Comparison of ENCODE assay signal across 15 cellular contexts in genomic region chr1:116808476-116809180, GRCh38. TPM values are rescaled to one million over a fixed set of nuclear protein-coding genes. Genes with fewer than 3 reads are reported as not detected.
DNase-seq lines count a peak whose midpoint lies in the region; ATAC-seq lines count a peak whose summit lies in the region.
"Had no signal": no experiment of that assay in that cellular context is flagged by ENCODE, and none has a peak within 500 bp of the region (broad histone marks: within the 10 kb centered on the region; RNA-seq: fewer than 3 reads in every experiment).

No MANE protein-coding gene starts in this region.

- peak; percentile 36 for DNase-seq in NK-92 treated with Interleukin-12 subunit alpha and Interleukin-12 subunit beta, amount 100 ng/mL, for 24 hours (lab: John Stamatoyannopoulos, UW)
- no peak for DNase-seq in NK-92 (lab: John Stamatoyannopoulos, UW; ENCODE audit: unreplicated experiment)
- DNase-seq in activated T-cell treated with anti-CD3 and anti-CD28 coated beads, Interleukin-2, amount 50 U/mL, for 4 hours, result no peak
- DNase-seq in effector memory CD8-positive, alpha-beta T cell, result peak; percentile 16 to 39 (median 23)
- no peak for DNase-seq in stimulated activated naive CD8-positive, alpha-beta T cell treated with anti-CD3 and anti-CD28 coated beads, Interleukin-15, amount 100 ng/mL, for 72 hours
- no peak for DNase-seq in NCI-H1436 treated with DMSO at 0.1 percent for 48 hours (lab: John Stamatoyannopoulos, UW)
- no peak for DNase-seq in retina
- DNase-seq: 8988T, cortex of kidney, kidney, NCI-H226 had no signal

- peak overlapping the region; percentile 75 for H3K4me3 Mint-ChIP-seq in activated T-cell treated with anti-CD3 and anti-CD28 coated beads, Interleukin-2, amount 50 U/mL, for 4 hours
- peak overlapping the region; percentile 75 to 87 for H3K4me3 Mint-ChIP-seq in effector memory CD8-positive, alpha-beta T cell
- peak overlapping the region; percentile 80 to 86 for H3K4me3 Mint-ChIP-seq in stimulated activated naive CD8-positive, alpha-beta T cell treated with anti-CD3 and anti-CD28 coated beads, Interleukin-15, amount 100 ng/mL, for 72 hours

- H3K27ac Mint-ChIP-seq in effector memory CD8-positive, alpha-beta T cell, result peak overlapping the region; percentile 95 to 97
- H3K27ac Mint-ChIP-seq in stimulated activated naive CD8-positive, alpha-beta T cell treated with anti-CD3 and anti-CD28 coated beads, Interleukin-15, amount 100 ng/mL, for 72 hours, result peak overlapping the region; percentile 93 to 95

- H3K27me3 Mint-ChIP-seq in activated T-cell treated with anti-CD3 and anti-CD28 coated beads, Interleukin-2, amount 50 U/mL, for 4 hours (ENCODE audit: low read depth), result no peaks in the 10 kb centered on the region
- no peaks in the 10 kb centered on the region for H3K27me3 Mint-ChIP-seq in effector memory CD8-positive, alpha-beta T cell
- no peaks in the 10 kb centered on the region for H3K27me3 Mint-ChIP-seq in stimulated activated naive CD8-positive, alpha-beta T cell treated with anti-CD3 and anti-CD28 coated beads, Interleukin-15, amount 100 ng/mL, for 72 hours

- H3K9me3 Mint-ChIP-seq in activated T-cell treated with anti-CD3 and anti-CD28 coated beads, Interleukin-2, amount 50 U/mL, for 4 hours, result peaks cover 17% of the 10 kb centered on the region
- H3K9me3 Mint-ChIP-seq in effector memory CD8-positive, alpha-beta T cell, result peaks cover 0 to 13% of the 10 kb centered on the region in 2 donors
- H3K9me3 Mint-ChIP-seq in stimulated activated naive CD8-positive, alpha-beta T cell treated with anti-CD3 and anti-CD28 coated beads, Interleukin-15, amount 100 ng/mL, for 72 hours, result peaks cover 19 to 21% of the 10 kb centered on the region in 2 donors

- peaks cover 7% of the 10 kb centered on the region for H3K36me3 Mint-ChIP-seq in activated T-cell treated with anti-CD3 and anti-CD28 coated beads, Interleukin-2, amount 50 U/mL, for 4 hours (ENCODE audit: insufficient read depth)
- peaks cover 31% of the 10 kb centered on the region for H3K36me3 Mint-ChIP-seq in effector memory CD8-positive, alpha-beta T cell (ENCODE audit: insufficient read depth)

- peaks cover 80% of the 10 kb centered on the region for H3K4me1 Mint-ChIP-seq in activated T-cell treated with anti-CD3 and anti-CD28 coated beads, Interleukin-2, amount 50 U/mL, for 4 hours (ENCODE audit: low read depth)
- peaks cover 46 to 79% of the 10 kb centered on the region in 2 donors for H3K4me1 Mint-ChIP-seq in effector memory CD8-positive, alpha-beta T cell (ENCODE audit: low read depth in 2 of 2)
- H3K4me1 Mint-ChIP-seq in stimulated activated naive CD8-positive, alpha-beta T cell treated with anti-CD3 and anti-CD28 coated beads, Interleukin-15, amount 100 ng/mL, for 72 hours, result peaks cover 67% of the 10 kb centered on the region

- no peak for ATAC-seq in activated T-cell treated with anti-CD3 and anti-CD28 coated beads, Interleukin-2, amount 50 U/mL, for 4 hours
- ATAC-seq in effector memory CD8-positive, alpha-beta T cell (replicated peaks), result peak; percentile 55
- ATAC-seq in stimulated activated naive CD8-positive, alpha-beta T cell treated with anti-CD3 and anti-CD28 coated beads, Interleukin-15, amount 100 ng/mL, for 72 hours, result no peak
- ATAC-seq in HG03095 (IDR thresholded peaks at IDR 0.05; ENCODE audit: unreplicated experiment), result no peak
- ATAC-seq: gastroesophageal sphincter had no signal

RNA-seq across cellular contexts. Expression of gene CD2, which starts 54.4 kb away (rescaled TPM):
- 100 to 1,000 TPM; 353 to 393 (median 374) TPM for total RNA-seq in activated T-cell treated with anti-CD3 and anti-CD28 coated beads, Interleukin-2, amount 50 U/mL, for 4 hours
- total RNA-seq: renal cortical epithelial cell, temporal lobe had no signal

Comparison
In these comparisons a context has a peak if more than half of its experiments do, and no peak if none do; other contexts are left out.
1. DNase-seq: peak in NK-92 treated with Interleukin-12 subunit alpha and Interleukin-12 subunit beta, amount 100 ng/mL, for 24 hours (single experiment) and effector memory CD8-positive, alpha-beta T cell (3 of 3); none in NK-92 (single experiment), activated T-cell treated with anti-CD3 and anti-CD28 coated beads, Interleukin-2, amount 50 U/mL, for 4 hours (single experiment), stimulated activated naive CD8-positive, alpha-beta T cell treated with anti-CD3 and anti-CD28 coated beads, Interleukin-15, amount 100 ng/mL, for 72 hours (0 of 2), NCI-H1436 treated with DMSO at 0.1 percent for 48 hours (single experiment) and retina (single experiment).
2. Peak in every context shown above with its lines, with median percentiles within 50 percentile points of each other: H3K4me3 Mint-ChIP-seq.